ENCODE assay signal across 1 cellular context in genomic region chr16:30482366-30482765, GRCh38.
TF ChIP-seq lines count a peak whose summit lies in the region.

No MANE protein-coding gene starts in this region.

TF ChIP-seq in GM12878, 131 proteins besides CTCF, POLR2A, EP300 and RAD21:
- peak; percentile 10; the same call in 1 of the 2 replicates for TF ChIP-seq RUNX3 (IDR thresholded peaks at IDR 0.05; ENCODE audit: low read length)
- TF ChIP-seq EED (IDR thresholded peaks at IDR 0.05; ENCODE audit: low read depth): no peak
